ENCODE assay signal across 12 cellular contexts in the genomic region with DNA sequence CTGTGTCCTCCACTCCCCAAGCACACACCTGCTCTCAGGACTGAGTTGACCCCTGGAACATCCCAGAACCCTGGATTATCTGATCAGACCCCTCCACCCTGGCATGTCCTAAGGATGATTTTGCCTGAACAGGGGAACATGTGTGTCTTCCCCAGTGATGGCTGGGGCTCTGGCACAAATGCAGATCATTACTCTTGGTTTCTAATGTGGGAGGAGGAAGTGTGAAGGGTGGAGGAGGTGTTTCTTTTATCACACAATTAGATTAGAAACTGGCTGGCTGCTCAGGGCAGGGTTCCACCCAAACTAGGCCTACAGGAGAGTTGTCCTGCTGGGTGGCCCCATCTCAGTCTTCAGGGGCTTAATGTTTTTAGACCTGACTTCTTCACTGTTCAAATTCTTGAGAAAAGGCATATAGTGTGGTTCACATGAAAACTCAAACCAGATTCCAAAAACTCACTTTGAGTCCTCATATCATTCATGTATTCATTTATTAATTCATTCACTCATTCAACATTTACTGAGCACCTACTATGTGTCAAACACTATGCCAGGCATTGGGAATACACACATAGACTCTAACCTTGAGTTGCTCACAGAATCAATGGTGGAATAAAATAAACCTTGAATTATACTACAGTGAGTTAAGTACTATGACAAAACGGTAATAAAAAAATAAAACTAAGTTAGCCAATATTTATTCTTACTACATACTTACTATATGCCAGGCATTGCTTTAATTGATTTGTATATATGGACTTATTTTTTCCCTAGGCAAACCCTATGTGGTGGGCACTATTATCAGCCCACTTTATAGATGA.
DNase-seq lines count a peak whose midpoint lies in the region; ATAC-seq and TF ChIP-seq lines count a peak whose summit lies in the region.
"Had no signal": no experiment of that assay in that cellular context is flagged by ENCODE, and none has a peak within 500 bp of the region (broad histone marks: within the 10 kb centered on the region; RNA-seq: fewer than 3 reads in every experiment).

No MANE protein-coding gene starts in this region.

- H3K4me1 ChIP-seq in CD4-positive, CD25-positive, alpha-beta regulatory T cell (ENCODE audit: control insufficient read depth, insufficient read depth, low read length, poor library complexity, severe bottlenecking) = peaks cover 10% of the 10 kb centered on the region
- peaks cover 0 to 16% (median 0%) of the 10 kb centered on the region in 3 donors for H3K4me1 ChIP-seq in esophagus squamous epithelium
- no peaks in the 10 kb centered on the region for H3K4me1 ChIP-seq in prostate gland (replicated peaks)

- no peaks in the 10 kb centered on the region for H3K9me3 ChIP-seq in CD4-positive, CD25-positive, alpha-beta regulatory T cell (ENCODE audit: control insufficient read depth in 2 of 2, low read length in 2 of 2)
- H3K9me3 ChIP-seq in esophagus squamous epithelium (no peaks in the 10 kb centered on the region), prostate gland (no peaks in the 10 kb centered on the region)

- H3K36me3 Mint-ChIP-seq in CD4-positive, CD25-positive, alpha-beta regulatory T cell = no peaks in the 10 kb centered on the region
- no peaks in the 10 kb centered on the region for H3K36me3 Mint-ChIP-seq in activated naive CD8-positive, alpha-beta T cell

- no peak overlapping the region for H3K27ac ChIP-seq in CD4-positive, CD25-positive, alpha-beta regulatory T cell (ENCODE audit: insufficient read depth, low read length, poor library complexity, severe bottlenecking)
- no peak overlapping the region for H3K27ac ChIP-seq in esophagus squamous epithelium
- H3K27ac ChIP-seq in prostate gland = no peak overlapping the region

- H3K9me3 Mint-ChIP-seq in CD4-positive, CD25-positive, alpha-beta regulatory T cell = peaks cover 0 to 2% (median 0%) of the 10 kb centered on the region in 7 donors
- no peaks in the 10 kb centered on the region for H3K9me3 Mint-ChIP-seq in activated naive CD8-positive, alpha-beta T cell (ENCODE audit: low read depth)

- H3K36me3 ChIP-seq in CD4-positive, CD25-positive, alpha-beta regulatory T cell (ENCODE audit: control insufficient read depth, insufficient read depth, low read length) = no peaks in the 10 kb centered on the region
- H3K36me3 ChIP-seq in esophagus squamous epithelium = no peaks in the 10 kb centered on the region
- no peaks in the 10 kb centered on the region for H3K36me3 ChIP-seq in prostate gland

- no peaks in the 10 kb centered on the region for H3K27me3 Mint-ChIP-seq in CD4-positive, CD25-positive, alpha-beta regulatory T cell
- no peaks in the 10 kb centered on the region for H3K27me3 Mint-ChIP-seq in activated naive CD8-positive, alpha-beta T cell

- H3K27me3 ChIP-seq in CD4-positive, CD25-positive, alpha-beta regulatory T cell (ENCODE audit: control insufficient read depth, insufficient read depth, low read length) = no peaks in the 10 kb centered on the region
- H3K27me3 ChIP-seq in esophagus squamous epithelium (no peaks in the 10 kb centered on the region), prostate gland (replicated peaks; ENCODE audit: insufficient read depth) (no peaks in the 10 kb centered on the region)

- ATAC-seq in CD4-positive, CD25-positive, alpha-beta regulatory T cell (ENCODE audit: low read depth in 2 of 2) = no peak
- ATAC-seq in GM19043 (IDR thresholded peaks at IDR 0.05; ENCODE audit: low read depth, unreplicated experiment) (peak; percentile 43), HG03025 (IDR thresholded peaks at IDR 0.05; ENCODE audit: low FRiP score, unreplicated experiment) (peak; percentile 60), HG03108 (IDR thresholded peaks at IDR 0.05; ENCODE audit: unreplicated experiment) (no peak)
- ATAC-seq: HCT116, PC-3 had no signal

- intact Hi-C loops in esophagus squamous epithelium (cut with DNase I) = no loop called here
- intact Hi-C loops in prostate gland (cut with DNase I) = no loop called here

- no peak for TF ChIP-seq CTCF in esophagus squamous epithelium (IDR thresholded peaks at IDR 0.05)
- no peak for TF ChIP-seq CTCF in prostate gland (IDR thresholded peaks at IDR 0.05)

- TF ChIP-seq POLR2A in esophagus squamous epithelium (IDR thresholded peaks at IDR 0.05) (no peak), prostate gland (IDR thresholded peaks at IDR 0.05) (no peak)

- no peak overlapping the region for H3K4me3 ChIP-seq in CD4-positive, CD25-positive, alpha-beta regulatory T cell (ENCODE audit: low read depth, low read length)
- H3K4me3 ChIP-seq in esophagus squamous epithelium (no peak overlapping the region), prostate gland (no peak overlapping the region)

- peak in 1 of 3 donors; percentile 53 for DNase-seq in CD4-positive, CD25-positive, alpha-beta regulatory T cell
- DNase-seq in esophagus squamous epithelium (lab: John Stamatoyannopoulos, UW) = no peak
- DNase-seq in prostate gland (ENCODE audit: low spot score) = no peak
- no peak for DNase-seq in SKM-1 treated with dmso at 0.1 percent for 144 hours (lab: John Stamatoyannopoulos, UW; ENCODE audit: unreplicated experiment)
- DNase-seq: DMS153, hypothalamus, PC-3 had no signal

- H3K4me3 Mint-ChIP-seq in CD4-positive, CD25-positive, alpha-beta regulatory T cell = peak overlapping the region in 1 of 4 donors; percentile 23
- no peak overlapping the region for H3K4me3 Mint-ChIP-seq in activated naive CD8-positive, alpha-beta T cell

- peak overlapping the region in 2 of 3 donors; percentile 1 to 62 for H3K27ac Mint-ChIP-seq in CD4-positive, CD25-positive, alpha-beta regulatory T cell
- peak overlapping the region; percentile 6 for H3K27ac Mint-ChIP-seq in activated naive CD8-positive, alpha-beta T cell

- peaks cover 16 to 26% (median 19%) of the 10 kb centered on the region in 4 donors for H3K4me1 Mint-ChIP-seq in CD4-positive, CD25-positive, alpha-beta regulatory T cell
- peaks cover 28% of the 10 kb centered on the region for H3K4me1 Mint-ChIP-seq in activated naive CD8-positive, alpha-beta T cell (ENCODE audit: low read depth)

- 73 to 87% methylated on average over 1 of the region's 1 CpG for WGBS in esophagus squamous epithelium, 2 donors
- WGBS in prostate gland = 77% methylated on average over 1 of the region's 1 CpG

Comparison
In these comparisons a context has a peak if more than half of its experiments do, and no peak if none do; other contexts are left out.
1. ATAC-seq: peak in GM19043 (single experiment) and HG03025 (single experiment); none in CD4-positive, CD25-positive, alpha-beta regulatory T cell (0 of 2) and HG03108 (single experiment).